In genomic region chr13:103188688-103189326, GRCh38 we compare ENCODE assay signal across 1 cellular context.
TF ChIP-seq lines count a peak whose summit lies in the region.

No MANE protein-coding gene starts in this region.

TF ChIP-seq in Ishikawa, 13 proteins besides CTCF, POLR2A, EP300 and RAD21 (continued from another document):
- TF ChIP-seq USF1 (IDR thresholded peaks at IDR 0.05), result no peak
- TF ChIP-seq TCF12 (IDR thresholded peaks at IDR 0.05; ENCODE audit: low read depth), result no peak
